In the genomic region with DNA sequence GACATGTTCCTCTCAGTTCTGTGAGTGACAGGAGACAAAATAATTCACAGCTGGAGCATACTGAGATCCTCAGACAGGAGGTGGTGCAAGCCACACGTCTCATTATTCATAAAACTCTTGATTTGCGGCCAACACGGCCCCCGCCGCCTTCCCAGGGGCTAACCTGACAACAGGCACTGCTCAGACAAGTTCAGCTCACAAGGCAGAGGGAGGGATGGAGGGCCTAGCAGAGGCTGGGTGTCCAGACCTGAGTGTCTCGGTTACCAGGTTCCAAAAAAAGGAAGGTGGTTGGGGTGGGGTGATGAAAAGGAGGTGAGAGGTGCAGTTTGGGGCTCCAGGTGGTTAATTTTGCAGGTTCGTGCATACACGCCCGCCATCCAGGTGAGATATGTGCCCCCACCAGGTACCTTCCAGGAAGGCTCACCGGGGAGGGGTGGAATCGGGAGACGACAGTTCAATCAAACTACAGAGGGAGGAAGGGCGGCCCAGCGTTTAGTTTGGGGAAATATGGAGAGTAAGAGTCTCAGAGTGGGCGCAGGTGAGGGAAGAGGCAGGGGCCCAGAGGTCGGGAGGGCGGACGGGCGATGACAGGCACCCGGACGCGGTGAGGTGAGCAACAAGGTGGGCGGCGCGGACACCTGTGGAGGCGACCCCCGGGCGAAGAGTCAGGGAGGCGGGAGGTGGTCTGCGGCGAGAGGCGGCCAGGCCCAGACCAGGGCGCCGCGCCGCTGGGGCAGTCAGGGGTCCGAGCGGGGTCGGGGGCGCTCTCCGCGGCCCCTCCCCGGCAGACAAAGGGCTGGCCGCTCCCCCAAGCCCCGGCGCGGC, we compare ENCODE assay signal across 8 cellular contexts. TPM values are rescaled to one million over a fixed set of nuclear protein-coding genes. Genes with fewer than 3 reads are reported as not detected.
DNase-seq lines count a peak whose midpoint lies in the region; TF ChIP-seq lines count a peak whose summit lies in the region.

No MANE protein-coding gene starts in this region.

- H3K9me3 ChIP-seq in Caco-2, result no peaks in the 10 kb centered on the region
- H3K9me3 ChIP-seq in Peyer's patch, result no peaks in the 10 kb centered on the region

- TF ChIP-seq POLR2A in Peyer's patch (IDR thresholded peaks at IDR 0.05), result no peak

- peak overlapping the region; percentile 77 to 91 (median 82) for H3K27ac ChIP-seq in Peyer's patch

- peak overlapping the region; percentile 87 for H3K27ac Mint-ChIP-seq in Caco-2 (ENCODE audit: unreplicated experiment)

- peak overlapping the region; percentile 87 for H3K4me3 ChIP-seq in Caco-2 (ENCODE audit: low read depth, low read length)
- peak overlapping the region; percentile 64 for H3K4me3 ChIP-seq in HFF-Myc (replicated peaks; ENCODE audit: low read depth, low read length)
- H3K4me3 ChIP-seq in Peyer's patch, result peak overlapping the region; percentile 81 to 96 (median 88)
- peak overlapping the region; percentile 89 for H3K4me3 ChIP-seq in kidney epithelial cell (ENCODE audit: low read depth, low read length)

- no peaks in the 10 kb centered on the region for H3K27me3 Mint-ChIP-seq in Caco-2 (ENCODE audit: insufficient read depth, unreplicated experiment)

- H3K4me1 Mint-ChIP-seq in Caco-2 (ENCODE audit: low read depth, unreplicated experiment), result peaks cover 37% of the 10 kb centered on the region

- no TSS peak for BruUV-seq in Caco-2 (replicated peaks; lab: Mats Ljungman, UMichigan)

- H3K27me3 ChIP-seq in Caco-2 (replicated peaks; ENCODE audit: control insufficient read depth, insufficient read depth, low read length) (no peaks in the 10 kb centered on the region), Peyer's patch (no peaks in the 10 kb centered on the region), kidney epithelial cell (ENCODE audit: control insufficient read depth, insufficient read depth, low read length) (no peaks in the 10 kb centered on the region)

- DNase-seq in Caco-2, result peak; percentile 17 to 35
- DNase-seq in HFF-Myc (ENCODE audit: extremely low read depth, low read depth), result no peak
- peak; percentile 31 to 65 (median 55) for DNase-seq in Peyer's patch
- peak; percentile 53 for DNase-seq in astrocyte of the hippocampus (ENCODE audit: low read depth, low spot score)
- DNase-seq in kidney epithelial cell (ENCODE audit: low read depth), result no peak
- DNase-seq in stimulated activated CD4-positive, alpha-beta T cell treated with anti-CD3 and anti-CD28 coated beads, Interleukin-4, amount 100 ng/mL, for 24 hours, result peak; percentile 44
- DNase-seq in LoVo (ENCODE audit: low spot score), result no peak
- DNase-seq in epidermal melanocyte (ENCODE audit: insufficient read length, low spot score), result no peak

- no peaks in the 10 kb centered on the region for H3K9me3 Mint-ChIP-seq in Caco-2 (ENCODE audit: unreplicated experiment)

- TF ChIP-seq CTCF in Caco-2 (IDR thresholded peaks at IDR 0.05; ENCODE audit: insufficient read depth in 1 of 2, low read depth in 1 of 2, low read length in 1 of 2, severe bottlenecking in 1 of 2, unreplicated experiment in 1 of 2), result no peak
- no peak for TF ChIP-seq CTCF in HFF-Myc (IDR thresholded peaks at IDR 0.05; ENCODE audit: low read depth, low read length, missing control alignments)
- no peak for TF ChIP-seq CTCF in Peyer's patch (IDR thresholded peaks at IDR 0.05)
- TF ChIP-seq CTCF in kidney epithelial cell (IDR thresholded peaks at IDR 0.05; ENCODE audit: insufficient read depth, low read length, poor library complexity, severe bottlenecking), result no peak

- no peaks in the 10 kb centered on the region for H3K36me3 ChIP-seq in Caco-2 (ENCODE audit: control insufficient read depth, insufficient read depth, low read length)
- no peaks in the 10 kb centered on the region for H3K36me3 ChIP-seq in Peyer's patch
- no peaks in the 10 kb centered on the region for H3K36me3 ChIP-seq in kidney epithelial cell (ENCODE audit: control insufficient read depth, insufficient read depth, low read length)

- intact Hi-C loops in Caco-2 (cut with micrococcal nuclease; ENCODE audit: unreplicated experiment), result loop anchor here (2.0 kb wide), 1 partner anchor 33 kb away; a partner anchor contains a TSS

- H3K4me1 ChIP-seq in Caco-2 (peaks cover 15% of the 10 kb centered on the region), Peyer's patch (peaks cover 0 to 19% (median 5%) of the 10 kb centered on the region in 4 donors)

- H3K4me3 Mint-ChIP-seq in Caco-2 (ENCODE audit: unreplicated experiment), result peak overlapping the region; percentile 92

- CTCF ChIA-PET in Caco-2 (lab: Charles Lee), result no interaction called here

- POLR2A ChIA-PET in Caco-2 (lab: Charles Lee), result no interaction called here

- H3K36me3 Mint-ChIP-seq in Caco-2 (ENCODE audit: insufficient read depth, unreplicated experiment), result peaks cover 6% of the 10 kb centered on the region

RNA-seq across cellular contexts. Expression of a gene that starts 0.6 kb away (rescaled TPM):
- 17.1 and 17.5 TPM in 2 replicates for total RNA-seq in Caco-2 (2022)
- 10 to 100 TPM; 24.0 to 30.5 (median 28.5) TPM for total RNA-seq in Peyer's patch
- 27.4 and 28.6 TPM in 2 replicates for total RNA-seq in kidney epithelial cell

RNA-seq across cellular contexts. Expression of a gene that starts 33.8 kb away (rescaled TPM):
- total RNA-seq in Caco-2 (2022), result 27.0 and 33.2 TPM in 2 replicates
- 10 to 100 TPM; 20.2 to 38.8 (median 31.6) TPM for total RNA-seq in Peyer's patch
- 33.6 and 34.4 TPM in 2 replicates for total RNA-seq in kidney epithelial cell

RNA-seq across cellular contexts. Expression of a gene that starts 33.8 kb away (rescaled TPM):
- total RNA-seq in Caco-2 (2022), result 3.1 and 3.8 TPM in 2 replicates
- 10 to 100 TPM in 3 of 4 donors, 1 to 10 TPM in 1; 5.8 to 27.9 (median 18.8) TPM for total RNA-seq in Peyer's patch
- 7.6 and 8.9 TPM in 2 replicates for total RNA-seq in kidney epithelial cell

Comparison
In these comparisons a context has a peak if more than half of its experiments do, and no peak if none do; other contexts are left out.
1. DNase-seq: peak in Caco-2 (2 of 2), Peyer's patch (3 of 3), astrocyte of the hippocampus (single experiment) and stimulated activated CD4-positive, alpha-beta T cell treated with anti-CD3 and anti-CD28 coated beads, Interleukin-4, amount 100 ng/mL, for 24 hours (single experiment); none in HFF-Myc (single experiment), kidney epithelial cell (single experiment), LoVo (single experiment) and epidermal melanocyte (single experiment).
2. Peak in every context shown above with its lines, with median percentiles within 50 percentile points of each other: H3K4me3 ChIP-seq.